ENCODE assay signal across 8 cellular contexts in the genomic region with DNA sequence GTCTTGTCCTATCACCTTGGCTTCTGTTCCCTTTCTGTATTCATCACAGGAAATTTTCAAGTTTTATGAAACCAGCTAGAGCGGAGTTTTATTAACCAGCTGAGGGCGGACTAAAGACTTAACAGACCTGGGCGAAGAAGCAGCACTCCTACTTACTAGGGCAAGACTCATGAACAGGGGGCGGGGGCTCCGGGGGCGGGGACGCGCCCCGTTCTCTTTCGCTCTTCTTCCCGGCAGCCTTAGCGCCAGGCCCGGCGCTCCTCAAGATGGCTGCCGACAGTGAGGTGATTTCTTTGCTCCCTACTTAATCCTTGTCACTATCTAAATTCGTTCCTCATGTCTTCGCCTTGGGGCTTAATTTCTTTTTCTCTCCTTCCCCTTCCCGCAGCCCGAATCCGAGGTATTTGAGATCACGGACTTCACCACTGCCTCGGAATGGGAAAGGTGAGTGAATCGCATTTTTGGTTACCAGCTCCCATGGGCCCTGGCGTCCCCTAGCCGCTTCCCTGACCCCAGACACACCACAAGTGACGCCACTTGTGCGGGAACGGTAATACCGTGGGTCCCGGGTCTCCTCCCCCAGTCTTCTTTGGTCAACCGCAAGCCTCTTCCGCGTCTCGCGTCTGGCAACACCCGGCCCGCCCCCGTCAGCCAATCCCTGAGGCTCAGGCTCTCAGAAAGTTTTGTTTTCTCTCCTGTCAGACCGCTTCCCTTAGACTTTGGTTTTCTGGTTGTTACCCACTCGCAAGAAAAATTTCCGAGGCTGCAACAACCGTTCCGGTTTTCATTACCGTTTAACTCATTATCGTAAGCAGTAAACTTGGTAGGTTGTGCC. TPM values are rescaled to one million over a fixed set of nuclear protein-coding genes. Genes with fewer than 3 reads are reported as not detected.
A peak's percentile ranks its signal among the peaks of the same experiment; 100 is the strongest.
DNase-seq lines count a peak whose midpoint lies in the region; FAIRE-seq lines count a peak whose summit lies in the region.

A gene (plus strand): TSS at position 251 of the 835 bp plus-strand sequence. CDS start 16 bp downstream, at position 267.

- peaks cover 3% of the 10 kb centered on the region for H3K79me1 ChIP-seq in neuronal stem cell (ENCODE audit: low read depth, low read length)

- no peak within 1 kb of the TSS for H3K23ac ChIP-seq in neuronal stem cell (ENCODE audit: low read depth, low read length, poor library complexity)

- FAIRE-seq in frontal cortex (lab: Jason Lieb, UNC) = no peak

- peak; percentile 73 for DNase-seq in GDM1 (lab: John Stamatoyannopoulos, UW)
- peak; percentile 82 to 86 for DNase-seq in HAP-1 (ENCODE audit: low spot score in 2 of 2)
- peak; percentile 84 for DNase-seq in MG63
- DNase-seq in SJSA1 (ENCODE audit: low read depth in 1 of 2, low spot score in 2 of 2) = peak; percentile 73 to 77
- DNase-seq in activated naive CD4-positive, alpha-beta T cell (lab: John Stamatoyannopoulos, UW) = peak; percentile 56 to 83 (median 69)
- peak; percentile 55 to 81 for DNase-seq in frontal cortex (ENCODE audit: low spot score in 2 of 2)
- peak; percentile 66 for DNase-seq in neuronal stem cell (ENCODE audit: low spot score)

- peak within 1 kb of the TSS; percentile 30 for H2AK5ac ChIP-seq in neuronal stem cell (ENCODE audit: low read depth, low read length)

- H3K4me2 ChIP-seq in neuronal stem cell (ENCODE audit: insufficient read depth, low read length, poor library complexity, severe bottlenecking) = peak within 1 kb of the TSS; percentile 67

- no peak within 1 kb of the TSS for H3K4ac ChIP-seq in neuronal stem cell (ENCODE audit: low read length)

- peak within 1 kb of the TSS; percentile 22 for H3K18ac ChIP-seq in neuronal stem cell (ENCODE audit: low read length)

- peak within 1 kb of the TSS; percentile 86 for H3K9ac ChIP-seq in neuronal stem cell (ENCODE audit: low read depth, low read length, poor library complexity)
- H3K9ac ChIP-seq in subcutaneous abdominal adipose tissue (ENCODE audit: low read length in 5 of 5) = peak within 1 kb of the TSS; percentile 89 to 100 (median 98)

- no peaks in the 10 kb centered on the region for H3K9me3 ChIP-seq in HAP-1
- no peaks in the 10 kb centered on the region for H3K9me3 ChIP-seq in MG63
- no peaks in the 10 kb centered on the region for H3K9me3 ChIP-seq in SJSA1 (replicated peaks)
- peaks cover 0 to 2% of the 10 kb centered on the region in 2 donors for H3K9me3 ChIP-seq in neuronal stem cell (replicated peaks in 1 of 2; ENCODE audit: control insufficient read depth in 2 of 2, insufficient read depth in 1 of 2, low read depth in 1 of 2, low read length in 2 of 2)
- no peaks in the 10 kb centered on the region for H3K9me3 ChIP-seq in subcutaneous abdominal adipose tissue (ENCODE audit: control insufficient read depth in 5 of 5, low read length in 5 of 5)

- no peak within 1 kb of the TSS for H2BK12ac ChIP-seq in neuronal stem cell (ENCODE audit: low read length)

- no CpG with 5 or more reads among the region's 45 CpGs for WGBS in neuronal stem cell (ENCODE audit: extremely low coverage in 2 of 2, insufficient read length in 2 of 2, insufficient replicate concordance in 1 of 2), 2 donors

- H3K4me3 ChIP-seq in HAP-1 (peak within 1 kb of the TSS; percentile 85), MG63 (peak within 1 kb of the TSS; percentile 99), SJSA1 (peak within 1 kb of the TSS; percentile 80), neuronal stem cell (ENCODE audit: low read length in 2 of 2) (peak within 1 kb of the TSS; percentile 92 to 100), subcutaneous abdominal adipose tissue (ENCODE audit: low read depth in 1 of 5, low read length in 5 of 5) (peak within 1 kb of the TSS; percentile 78 to 100 (median 90))

- H3K36me3 ChIP-seq in HAP-1 (replicated peaks) = no peaks in the 10 kb centered on the region
- peaks cover 27% of the 10 kb centered on the region for H3K36me3 ChIP-seq in MG63
- peaks cover 25% of the 10 kb centered on the region for H3K36me3 ChIP-seq in SJSA1
- peaks cover 0 to 8% of the 10 kb centered on the region in 2 donors for H3K36me3 ChIP-seq in neuronal stem cell (replicated peaks in 1 of 2; ENCODE audit: control insufficient read depth in 2 of 2, insufficient read depth in 2 of 2, low read length in 2 of 2)
- H3K36me3 ChIP-seq in subcutaneous abdominal adipose tissue (ENCODE audit: control insufficient read depth in 5 of 5, insufficient read depth in 5 of 5, low read length in 5 of 5) = no peaks in the 10 kb centered on the region

- no peak within 1 kb of the TSS for H4K8ac ChIP-seq in neuronal stem cell (ENCODE audit: low read depth, low read length)

- in situ Hi-C loops in HAP-1 (cut with MboI; ENCODE audit: low sequenced_read_pairs) = no loop called here

- H2BK15ac ChIP-seq in neuronal stem cell (ENCODE audit: low read length) = no peak within 1 kb of the TSS

- no peak within 1 kb of the TSS for H3K14ac ChIP-seq in neuronal stem cell (ENCODE audit: low read length)

- no peak within 1 kb of the TSS for H2BK5ac ChIP-seq in neuronal stem cell (ENCODE audit: low read length)

- H3K27ac ChIP-seq in SJSA1 (peak within 1 kb of the TSS; percentile 96), neuronal stem cell (replicated peaks; ENCODE audit: low read length) (peak within 1 kb of the TSS; percentile 38), subcutaneous abdominal adipose tissue (ENCODE audit: low read depth, low read length) (peak within 1 kb of the TSS; percentile 98)

- peak within 1 kb of the TSS; percentile 97 for H2AFZ ChIP-seq in neuronal stem cell (ENCODE audit: low read length)

- H4K91ac ChIP-seq in neuronal stem cell (ENCODE audit: low read depth, low read length, poor library complexity) = no peak within 1 kb of the TSS

- H3K4me1 ChIP-seq in HAP-1 = peaks cover 14% of the 10 kb centered on the region
- peaks cover 10% of the 10 kb centered on the region for H3K4me1 ChIP-seq in SJSA1 (replicated peaks)
- H3K4me1 ChIP-seq in neuronal stem cell (ENCODE audit: control insufficient read depth in 2 of 2, insufficient read depth in 1 of 2, low read depth in 1 of 2, low read length in 2 of 2) = peaks cover 11 to 12% of the 10 kb centered on the region in 2 donors
- H3K4me1 ChIP-seq in subcutaneous abdominal adipose tissue (ENCODE audit: control insufficient read depth in 5 of 5, insufficient read depth in 5 of 5, low read length in 5 of 5) = peaks cover 0 to 30% (median 28%) of the 10 kb centered on the region in 5 donors

- H3K27me3 ChIP-seq in HAP-1 (ENCODE audit: low read depth) = no peaks in the 10 kb centered on the region
- no peaks in the 10 kb centered on the region for H3K27me3 ChIP-seq in MG63
- no peaks in the 10 kb centered on the region for H3K27me3 ChIP-seq in SJSA1 (replicated peaks)
- H3K27me3 ChIP-seq in neuronal stem cell (ENCODE audit: control insufficient read depth in 3 of 3, insufficient read depth in 3 of 3, low read depth in 1 of 3, low read length in 3 of 3) = no peaks in the 10 kb centered on the region
- no peaks in the 10 kb centered on the region for H3K27me3 ChIP-seq in subcutaneous abdominal adipose tissue (ENCODE audit: control insufficient read depth in 5 of 5, insufficient read depth in 4 of 5, low read length in 5 of 5)

- H2BK120ac ChIP-seq in neuronal stem cell (ENCODE audit: low read depth, low read length) = no peak within 1 kb of the TSS

RNA-seq across cellular contexts. Expression of the gene that starts here (rescaled TPM):
- total RNA-seq in MG63 (2014; rRNA removed; shearing (Covaris generic); ENCODE audit: low replicate concordance) = 57.3 and 57.9 TPM in 2 replicates
- 56.5 and 58.9 TPM in 2 replicates for total RNA-seq in SJSA1 (2014; rRNA removed; shearing (Covaris generic))
- 61.1 TPM for total RNA-seq in frontal cortex
- polyA plus RNA-seq in neuronal stem cell (2013, experiment 1 of 2) = 22.2 TPM
- polyA plus RNA-seq in neuronal stem cell (2013, experiment 2 of 2) = 21.0 TPM

Comparison
In these comparisons a context has a peak if more than half of its experiments do, and no peak if none do; other contexts are left out.
1. Peak in every context shown above with its lines: DNase-seq, H3K4me3 ChIP-seq and H3K27ac ChIP-seq.
2. H3K27ac ChIP-seq: peak in every context shown above with its lines; median percentile 98 in subcutaneous abdominal adipose tissue; 96 in SJSA1; 38 in neuronal stem cell.